Comparison of ENCODE assay signal across 3 cellular contexts in genomic region chr10:99658622-99659030, GRCh38.
TF ChIP-seq lines count a peak whose summit lies in the region.

No MANE protein-coding gene starts in this region.

TF ChIP-seq in A549, 52 proteins besides CTCF, POLR2A, EP300 and RAD21 (continued from another document):
- 0 out of 3 replicates have a peak, but pooled peaks have one; percentile 6 for TF ChIP-seq BCL3 (IDR thresholded peaks at IDR 0.05)

TF ChIP-seq in HCT116, 20 proteins besides CTCF, POLR2A, EP300 and RAD21 (continued from another document):
- TF ChIP-seq ZBTB33 (IDR thresholded peaks at IDR 0.05; ENCODE audit: extremely low read depth, insufficient replicate concordance, low read length) (no peak), EGR1 (IDR thresholded peaks at IDR 0.05; ENCODE audit: low read depth) (peak; percentile 57)

TF ChIP-seq in WTC11, 78 proteins besides CTCF, POLR2A, EP300 and RAD21 (continued from another document):
- TF ChIP-seq AFF4 (CRISPR knock-in tag; IDR thresholded peaks at IDR 0.05; ENCODE audit: borderline replicate concordance) (no peak), MXD4 (CRISPR knock-in tag; IDR thresholded peaks at IDR 0.05; ENCODE audit: borderline replicate concordance) (no peak), CDX4 (CRISPR knock-in tag; IDR thresholded peaks at IDR 0.05; ENCODE audit: borderline replicate concordance) (no peak), ZNF121 (CRISPR knock-in tag; IDR thresholded peaks at IDR 0.05) (peak; percentile 78; the same call in 1 of the 2 replicates), CREB1 (CRISPR knock-in tag; IDR thresholded peaks at IDR 0.05) (no peak), ZNF532 (CRISPR knock-in tag; IDR thresholded peaks at IDR 0.05; ENCODE audit: borderline replicate concordance) (no peak), ERG (CRISPR knock-in tag; IDR thresholded peaks at IDR 0.05) (no peak), GABPB1 (CRISPR knock-in tag; IDR thresholded peaks at IDR 0.05) (no peak), IRF2 (CRISPR knock-in tag; IDR thresholded peaks at IDR 0.05; ENCODE audit: borderline replicate concordance, low read depth) (no peak), GTF2I (CRISPR knock-in tag; conservative IDR thresholded peaks at IDR 0.05) (0 out of 2 replicates have a peak, but pooled peaks have one; percentile 15)
